In the genomic region with DNA sequence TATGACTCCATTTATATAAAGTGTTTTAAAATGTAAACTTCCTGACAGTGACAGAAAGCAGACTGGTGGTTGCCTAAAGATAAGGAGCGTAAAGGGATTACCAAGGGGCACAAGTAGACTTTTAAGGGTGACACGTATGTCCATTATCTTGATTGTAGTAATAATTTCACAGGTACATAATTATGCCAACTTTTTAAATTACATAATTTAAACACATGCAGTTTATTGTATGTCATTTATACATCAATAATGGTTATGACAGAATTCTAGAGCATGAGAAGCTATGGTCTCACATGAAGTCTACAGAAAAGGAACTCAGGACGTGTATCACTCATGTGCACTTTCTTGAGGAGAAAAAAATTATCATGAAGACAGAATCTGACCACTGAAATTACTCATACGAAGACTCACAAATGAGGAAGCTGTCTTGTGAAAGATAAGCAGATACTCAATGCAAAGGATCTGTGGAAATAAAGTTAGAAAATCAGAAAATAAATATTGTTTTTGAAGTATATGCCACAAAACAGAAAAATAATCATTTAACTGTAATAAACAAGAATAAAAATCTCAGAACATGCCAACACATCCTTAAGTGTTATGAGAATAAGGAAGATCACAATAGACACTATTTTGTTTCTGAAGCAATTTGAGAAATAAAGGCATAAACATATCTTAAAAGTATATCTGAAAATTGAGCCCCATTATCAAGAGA, we compare ENCODE assay signal across 9 cellular contexts.
A peak's percentile ranks its signal among the peaks of the same experiment; 100 is the strongest.
DNase-seq lines count a peak whose midpoint lies in the region; ATAC-seq and TF ChIP-seq lines count a peak whose summit lies in the region.
"Had no signal": no experiment of that assay in that cellular context is flagged by ENCODE, and none has a peak within 500 bp of the region (broad histone marks: within the 10 kb centered on the region; RNA-seq: fewer than 3 reads in every experiment).

No MANE protein-coding gene starts in this region.

- ATAC-seq in GM21367 (IDR thresholded peaks at IDR 0.05; ENCODE audit: unreplicated experiment) (peak; percentile 64), HG03520 (IDR thresholded peaks at IDR 0.05; ENCODE audit: unreplicated experiment) (peak; percentile 66), HG03025 (IDR thresholded peaks at IDR 0.05; ENCODE audit: low FRiP score, unreplicated experiment) (no peak), gastroesophageal sphincter (no peak)

- H3K4me1 ChIP-seq in testis, result no peaks in the 10 kb centered on the region
- H3K4me1 ChIP-seq in gastroesophageal sphincter, result peaks cover 0 to 28% (median 4%) of the 10 kb centered on the region in 3 donors

- H3K4me3 ChIP-seq in astrocyte of the spinal cord (ENCODE audit: low read depth, low read length), result no peak overlapping the region
- no peak overlapping the region for H3K4me3 ChIP-seq in testis
- no peak overlapping the region for H3K4me3 ChIP-seq in gastroesophageal sphincter

- TF ChIP-seq POLR2A in testis (IDR thresholded peaks at IDR 0.05) (no peak), gastroesophageal sphincter (IDR thresholded peaks at IDR 0.05) (no peak)

- no peak for TF ChIP-seq CTCF in astrocyte of the spinal cord (IDR thresholded peaks at IDR 0.05; ENCODE audit: low read depth, low read length)
- TF ChIP-seq CTCF in testis (IDR thresholded peaks at IDR 0.05), result no peak
- TF ChIP-seq CTCF in gastroesophageal sphincter (IDR thresholded peaks at IDR 0.05), result no peak

- H3K27ac ChIP-seq in testis (no peak overlapping the region), gastroesophageal sphincter (no peak overlapping the region)

- H3K9me3 ChIP-seq in testis, result no peaks in the 10 kb centered on the region
- H3K9me3 ChIP-seq in gastroesophageal sphincter, result no peaks in the 10 kb centered on the region

- H3K36me3 ChIP-seq in testis (ENCODE audit: low read depth, missing control alignments) (no peaks in the 10 kb centered on the region), gastroesophageal sphincter (peaks cover 0 to 12% of the 10 kb centered on the region in 2 donors)

- H3K27me3 ChIP-seq in testis, result no peaks in the 10 kb centered on the region
- H3K27me3 ChIP-seq in gastroesophageal sphincter, result no peaks in the 10 kb centered on the region

- DNase-seq in CMK (ENCODE audit: low read depth) (peak; percentile 52), astrocyte of the spinal cord (ENCODE audit: low read depth, low spot score) (peak; percentile 11), testis (no peak)
- DNase-seq in effector CD8-positive, alpha-beta T cell (lab: John Stamatoyannopoulos, UW), result no peak
- DNase-seq: COR-L47 had no signal

- no peak for TF ChIP-seq EP300 in gastroesophageal sphincter (IDR thresholded peaks at IDR 0.05)

- WGBS in testis, 2 donors, result 88 to 93% methylated on average over 4 of the region's 4 CpGs
- WGBS in gastroesophageal sphincter (ENCODE audit: low coverage in 1 of 2), 2 donors, result 60 to 68% methylated on average over 4 of the region's 4 CpGs

- in situ Hi-C loops in astrocyte of the spinal cord (cut with HindIII; ENCODE audit: low sequenced_read_pairs), result no loop called here

- intact Hi-C loops in testis (cut with DNase I; ENCODE audit: low total_unique reads), result no loop called here

Comparison
In these comparisons a context has a peak if more than half of its experiments do, and no peak if none do; other contexts are left out.
1. DNase-seq: peak in CMK (single experiment) and astrocyte of the spinal cord (single experiment); none in testis (single experiment) and effector CD8-positive, alpha-beta T cell (single experiment).
2. ATAC-seq: peak in GM21367 (single experiment) and HG03520 (single experiment); none in HG03025 (single experiment) and gastroesophageal sphincter (single experiment).